15 cellular contexts compared by ENCODE assay signal in genomic region chr12:70994217-70994788, GRCh38.
DNase-seq lines count a peak whose midpoint lies in the region; ATAC-seq, FAIRE-seq and TF ChIP-seq lines count a peak whose summit lies in the region.
"Had no signal": no experiment of that assay in that cellular context is flagged by ENCODE, and none has a peak within 500 bp of the region (broad histone marks: within the 10 kb centered on the region; RNA-seq: fewer than 3 reads in every experiment).

No MANE protein-coding gene starts in this region.

- no peaks in the 10 kb centered on the region for H3K9me1 ChIP-seq in IMR-90 (ENCODE audit: insufficient read depth, low read length)

- no peak overlapping the region for H3K4me3 ChIP-seq in IMR-90 (ENCODE audit: insufficient read depth, low read depth, low read length)
- H3K4me3 ChIP-seq in testis = no peak overlapping the region
- H3K4me3 ChIP-seq in neural progenitor cell = no peak overlapping the region
- H3K4me3 ChIP-seq: right lobe of liver had no signal

- H2BK120ac ChIP-seq in IMR-90 (ENCODE audit: low read depth, low read length) = no peak overlapping the region

- WGBS in IMR-90 (ENCODE audit: extremely low coverage in 2 of 2, insufficient read length in 1 of 2), 2 experiments = no CpG with 5 or more reads among the region's 5 CpGs
- 52% methylated on average over 5 of the region's 5 CpGs for WGBS in testis, 2 donors

- H3K9me3 ChIP-seq in IMR-90 (ENCODE audit: control insufficient read depth, insufficient read depth, low read length) = peaks cover 2% of the 10 kb centered on the region; the same call in 1 of the 2 replicates
- no peaks in the 10 kb centered on the region for H3K9me3 ChIP-seq in testis
- no peaks in the 10 kb centered on the region for H3K9me3 ChIP-seq in neural progenitor cell (ENCODE audit: low read depth)
- H3K9me3 ChIP-seq: right lobe of liver had no signal

- no peaks in the 10 kb centered on the region for H3K27me3 ChIP-seq in IMR-90 (ENCODE audit: control insufficient read depth, insufficient read depth, low read length)
- H3K27me3 ChIP-seq in testis = no peaks in the 10 kb centered on the region
- no peaks in the 10 kb centered on the region for H3K27me3 ChIP-seq in neural progenitor cell
- H3K27me3 ChIP-seq: right lobe of liver had no signal

- H3F3A ChIP-seq in neural progenitor cell (ENCODE audit: low read depth) = no peaks in the 10 kb centered on the region

- H2AK9ac ChIP-seq in IMR-90 (replicated peaks; ENCODE audit: low read depth, low read length, poor library complexity) = no peak overlapping the region

- H3K9me3 Mint-ChIP-seq in MCF 10A (ENCODE audit: unreplicated experiment) = no peaks in the 10 kb centered on the region
- H3K9me3 Mint-ChIP-seq in neural progenitor cell = no peaks in the 10 kb centered on the region
- H3K9me3 Mint-ChIP-seq: activated B cell treated with CpG ODN at 0.5 μM for 24 hours had no signal

- CTCF ChIA-PET in IMR-90 (lab: Yijun Ruan, JAX) (no interaction called here), MCF 10A (lab: Yijun Ruan, JAX) (interaction anchor here (0.8 to 1.5 kb wide), 4 partner anchors 12 to 261 kb away, joined by 3 to 8 read pairs (median 4); no protein-coding TSS in a partner anchor)

- no peak overlapping the region for H3K9ac ChIP-seq in IMR-90 (ENCODE audit: low read depth, low read length)
- no peak overlapping the region for H3K9ac ChIP-seq in neural progenitor cell

- H3K36me3 ChIP-seq in IMR-90 (ENCODE audit: control insufficient read depth, insufficient read depth, low read length) = no peaks in the 10 kb centered on the region
- H3K36me3 ChIP-seq in testis (ENCODE audit: low read depth, missing control alignments) = no peaks in the 10 kb centered on the region
- no peaks in the 10 kb centered on the region for H3K36me3 ChIP-seq in neural progenitor cell
- H3K36me3 ChIP-seq: right lobe of liver had no signal

- H4K8ac ChIP-seq in IMR-90 (ENCODE audit: low read depth in 2 of 2, low read length in 2 of 2) = no peak overlapping the region

- no peaks in the 10 kb centered on the region for H3K36me3 Mint-ChIP-seq in MCF 10A (ENCODE audit: insufficient read depth, unreplicated experiment)
- no peaks in the 10 kb centered on the region for H3K36me3 Mint-ChIP-seq in neural progenitor cell

- H3K4me3 Mint-ChIP-seq in MCF 10A (ENCODE audit: unreplicated experiment) = no peak overlapping the region
- H3K4me3 Mint-ChIP-seq in neural progenitor cell = no peak overlapping the region
- H3K4me3 Mint-ChIP-seq: activated B cell treated with CpG ODN at 0.5 μM for 24 hours had no signal

- no peak overlapping the region for H3K4ac ChIP-seq in IMR-90 (ENCODE audit: low read depth, low read length)

- ATAC-seq in IMR-90 (ENCODE audit: low read depth) = peak; percentile 51
- ATAC-seq in HG03342 (IDR thresholded peaks at IDR 0.05; ENCODE audit: unreplicated experiment) = no peak
- ATAC-seq in stimulated activated naive CD8-positive, alpha-beta T cell treated with anti-CD3 and anti-CD28 coated beads, Interleukin-15, Interleukin-2, amounts not matched to agents 100 U/mL and 50 U/mL, for 24 hours = no peak
- ATAC-seq: right lobe of liver had no signal

- H4K91ac ChIP-seq in IMR-90 (ENCODE audit: insufficient read depth, low read depth, low read length) = no peak overlapping the region

- H2AFZ ChIP-seq in IMR-90 (replicated peaks; ENCODE audit: low read length, poor library complexity) (no peak overlapping the region), neural progenitor cell (replicated peaks) (no peak overlapping the region)

- BruUV-seq in IMR-90 (replicated peaks; lab: Mats Ljungman, UMichigan) (no TSS peak), MCF 10A (replicated peaks; lab: Mats Ljungman, UMichigan) (no TSS peak)

- no peak overlapping the region for H3K23ac ChIP-seq in IMR-90 (ENCODE audit: low read depth, low read length)

- TF ChIP-seq RAD21 in IMR-90 (IDR thresholded peaks at IDR 0.05; ENCODE audit: low read length) = no peak

- no peak overlapping the region for H3K56ac ChIP-seq in IMR-90 (ENCODE audit: extremely low read depth, insufficient read depth, low read length)

- no peak overlapping the region for H3K14ac ChIP-seq in IMR-90 (replicated peaks; ENCODE audit: low read depth, low read length)

- no peaks in the 10 kb centered on the region for H3K27me3 Mint-ChIP-seq in MCF 10A (ENCODE audit: insufficient read depth, unreplicated experiment)
- no peaks in the 10 kb centered on the region for H3K27me3 Mint-ChIP-seq in neural progenitor cell (ENCODE audit: insufficient read depth, low read depth)
- H3K27me3 Mint-ChIP-seq: activated B cell treated with CpG ODN at 0.5 μM for 24 hours had no signal

- H2AK5ac ChIP-seq in IMR-90 (ENCODE audit: low read depth, low read length) = no peak overlapping the region

- H3K4me1 Mint-ChIP-seq in MCF 10A (ENCODE audit: insufficient read depth, unreplicated experiment) (peaks cover 30% of the 10 kb centered on the region), neural progenitor cell (no peaks in the 10 kb centered on the region)
- H3K4me1 Mint-ChIP-seq: activated B cell treated with CpG ODN at 0.5 μM for 24 hours had no signal

- intact Hi-C loops in IMR-90 (cut with micrococcal nuclease) (no loop called here), MCF 10A (cut with micrococcal nuclease) (no loop called here), testis (cut with DNase I; ENCODE audit: low total_unique reads) (no loop called here)

- dilution Hi-C loops in IMR-90 (cut with HindIII; ENCODE audit: low sequenced_read_pairs, unreplicated experiment) = no loop called here

- H2BK15ac ChIP-seq in IMR-90 (ENCODE audit: low read depth, low read length) = no peak overlapping the region

- H3K18ac ChIP-seq in IMR-90 (ENCODE audit: low read depth, low read length) = no peak overlapping the region

- POLR2A ChIA-PET in IMR-90 (lab: Charles Lee; ENCODE audit: unreplicated experiment) (no interaction called here), MCF 10A (lab: Yijun Ruan, JAX) (interaction anchor here (0.6 to 1.7 kb wide), 4 partner anchors 19 to 514 kb away, joined by 3 to 4 read pairs (median 4); no protein-coding TSS in a partner anchor)

- H2BK20ac ChIP-seq in IMR-90 (ENCODE audit: low read depth, low read length) = no peak overlapping the region

- H2BK5ac ChIP-seq in IMR-90 (ENCODE audit: low read depth, low read length, poor library complexity, severe bottlenecking) = no peak overlapping the region

- H4K20me1 ChIP-seq in IMR-90 (ENCODE audit: insufficient read depth, low read length) = no peaks in the 10 kb centered on the region
- H4K20me1 ChIP-seq in neural progenitor cell (ENCODE audit: low read depth) = no peaks in the 10 kb centered on the region

- H3K27ac Mint-ChIP-seq in MCF 10A (ENCODE audit: low read depth, unreplicated experiment) (peak overlapping the region; percentile 96), neural progenitor cell (no peak overlapping the region)
- H3K27ac Mint-ChIP-seq: activated B cell treated with CpG ODN at 0.5 μM for 24 hours had no signal

- H3K79me1 ChIP-seq in IMR-90 (ENCODE audit: low read depth in 1 of 2, low read length in 2 of 2) = no peaks in the 10 kb centered on the region

- TF ChIP-seq POLR2A in IMR-90 (IDR thresholded peaks at IDR 0.05; ENCODE audit: low read depth, low read length) (no peak), testis (IDR thresholded peaks at IDR 0.05) (no peak)

- no peak for TF ChIP-seq CTCF in IMR-90 (conservative IDR thresholded peaks at IDR 0.05; ENCODE audit: low read depth, low read length)
- TF ChIP-seq CTCF in MCF 10A (IDR thresholded peaks at IDR 0.05; ENCODE audit: unreplicated experiment) = no peak
- no peak for TF ChIP-seq CTCF in testis (IDR thresholded peaks at IDR 0.05)
- TF ChIP-seq CTCF in neural progenitor cell (IDR thresholded peaks at IDR 0.05) = no peak

- H3K27ac ChIP-seq in IMR-90 (ENCODE audit: insufficient read depth, low read length) = peak overlapping the region; percentile 40; the same call in 1 of the 2 replicates
- peak overlapping the region; percentile 29 to 62 for H3K27ac ChIP-seq in testis
- no peak overlapping the region for H3K27ac ChIP-seq in neural progenitor cell
- H3K27ac ChIP-seq: HL-60, right lobe of liver had no signal

- no peak for FAIRE-seq in RCC 7860 (lab: Jason Lieb, UNC)
- FAIRE-seq: endometrium had no signal

- DNase-seq in IMR-90 (peak; percentile 42), MCF 10A (ENCODE audit: unreplicated experiment) (peak; percentile 87), iris pigment epithelial cell (ENCODE audit: low read depth) (peak; percentile 93), testis (no peak), RCC 7860 (ENCODE audit: low spot score) (no peak), neural progenitor cell (ENCODE audit: low spot score) (no peak)
- no peak for DNase-seq in stimulated activated naive CD8-positive, alpha-beta T cell treated with anti-CD3 and anti-CD28 coated beads, Interleukin-15, Interleukin-2, amounts not matched to agents 100 U/mL and 50 U/mL, for 24 hours
- DNase-seq: activated B cell treated with CpG ODN at 0.5 μM for 24 hours; DMS153; NCI-H1930; right lobe of liver; stimulated activated CD8-positive, alpha-beta memory T cell treated with anti-CD3 and anti-CD28 coated beads, Interleukin-4, amount 100 ng/mL, for 48 hours had no signal

- in situ Hi-C loops in IMR-90 (cut with MboI; ENCODE audit: low sequenced_read_pairs) = no loop called here

- no peak overlapping the region for H3K4me2 ChIP-seq in IMR-90 (ENCODE audit: low read depth, low read length)
- H3K4me2 ChIP-seq in neural progenitor cell = no peak overlapping the region

- H3K4me1 ChIP-seq in IMR-90 (ENCODE audit: control insufficient read depth, insufficient read depth, low read length) (no peaks in the 10 kb centered on the region), testis (peaks cover 4% of the 10 kb centered on the region), neural progenitor cell (no peaks in the 10 kb centered on the region)
- H3K4me1 ChIP-seq: right lobe of liver had no signal

- H3K79me2 ChIP-seq in neural progenitor cell (ENCODE audit: low read depth) = no peaks in the 10 kb centered on the region

- H4K5ac ChIP-seq in IMR-90 (ENCODE audit: low read depth, low read length) = no peak overlapping the region

TF ChIP-seq in IMR-90, 13 proteins besides CTCF, POLR2A, EP300 and RAD21 (continues in another document):
- no peak for TF ChIP-seq USF2 (IDR thresholded peaks at IDR 0.05; ENCODE audit: low read depth, low read length)
- TF ChIP-seq CEBPB (IDR thresholded peaks at IDR 0.05; ENCODE audit: low read depth, low read length) = 0 out of 2 replicates have a peak, but pooled peaks have one; percentile 25

Comparison
In these comparisons a context has a peak if more than half of its experiments do, and no peak if none do; other contexts are left out.
1. DNase-seq: peak in IMR-90 (single experiment), MCF 10A (single experiment) and iris pigment epithelial cell (single experiment); none in testis (single experiment), RCC 7860 (single experiment), stimulated activated naive CD8-positive, alpha-beta T cell treated with anti-CD3 and anti-CD28 coated beads, Interleukin-15, Interleukin-2, amounts not matched to agents 100 U/mL and 50 U/mL, for 24 hours (single experiment) and neural progenitor cell (single experiment).